31 cellular contexts compared by ENCODE assay signal in genomic region chr4:14333616-14334015, GRCh38.
"Had no signal": no experiment of that assay in that cellular context is flagged by ENCODE, and none has a peak within 500 bp of the region (broad histone marks: within the 10 kb centered on the region; RNA-seq: fewer than 3 reads in every experiment).

No MANE protein-coding gene starts in this region.

- H3K36me3 Mint-ChIP-seq: activated CD4-positive, alpha-beta memory T cell treated with anti-CD3 and anti-CD28 coated beads for 36 hours; activated naive CD8-positive, alpha-beta T cell; T-cell had no signal

- H3K4me3 ChIP-seq: MG63, Peyer's patch, SK-N-MC had no signal

- ATAC-seq: activated T-helper 17 cell treated with anti-CD3 and anti-CD28 coated beads, Interleukin-2, amount 50 U/mL, for 72 hours; T-cell had no signal

- H3K36me3 ChIP-seq: brain microvascular endothelial cell, MG63, Peyer's patch had no signal

- H3K27me3 ChIP-seq: brain microvascular endothelial cell, MG63, Peyer's patch had no signal

- H3K4me1 ChIP-seq: Peyer's patch had no signal

- H3K27me3 Mint-ChIP-seq: activated CD4-positive, alpha-beta memory T cell treated with anti-CD3 and anti-CD28 coated beads for 36 hours; activated CD4-positive, alpha-beta T cell treated with anti-CD3 and anti-CD28 coated beads, Interleukin-2, amount 10 ng/mL, durations not matched to agents 7 days and 5 days; activated T-helper 17 cell treated with anti-CD3 and anti-CD28 coated beads, Interleukin-2, amount 50 U/mL, for 72 hours; T-cell had no signal

- H3K4me3 Mint-ChIP-seq: activated CD4-positive, alpha-beta memory T cell treated with anti-CD3 and anti-CD28 coated beads for 36 hours; activated CD4-positive, alpha-beta T cell treated with anti-CD3 and anti-CD28 coated beads, Interleukin-2, amount 10 ng/mL, durations not matched to agents 7 days and 5 days; activated naive CD4-positive, alpha-beta T cell treated with anti-CD3 and anti-CD28 coated beads for 36 hours; activated naive CD8-positive, alpha-beta T cell; activated T-helper 17 cell treated with anti-CD3 and anti-CD28 coated beads, Interleukin-2, amount 50 U/mL, for 72 hours; T-cell had no signal

- H3K9me3 ChIP-seq: MG63, Peyer's patch had no signal

- DNase-seq: activated CD4-positive, alpha-beta memory T cell treated with anti-CD3 and anti-CD28 coated beads for 36 hours; activated CD4-positive, alpha-beta T cell treated with anti-CD3 and anti-CD28 coated beads, Interleukin-2, amount 10 ng/mL, durations not matched to agents 7 days and 5 days; activated CD4-positive, CD25-positive, alpha-beta regulatory T cell; activated gamma-delta T cell; activated naive CD4-positive, alpha-beta T cell treated with anti-CD3 and anti-CD28 coated beads for 36 hours; activated T-cell treated with anti-CD3 and anti-CD28 coated beads for 4 hours; activated T-cell treated with anti-CD3 and anti-CD28 coated beads, Interleukin-2, amount 50 U/mL, for 48 hours; caudate nucleus; KG1; MG63; MV-4-11; NCI-H1092 treated with DMSO at 0.1 percent for 48 hours; NCI-H1417 treated with DMSO at 0.1 percent for 48 hours; NCI-H1694; NCI-H2029; NCI-H2107; NCI-H2171 treated with DMSO at 0.1 percent for 48 hours; NCI-H345; NCI-H510A; NCI-H69; NK-92 treated with Interleukin-12 subunit alpha and Interleukin-12 subunit beta, amount 100 ng/mL, for 24 hours; OCI-M1; Peyer's patch; SIG-M5; T-cell; T-helper 2 cell; T1000 had no signal

- H3K27ac Mint-ChIP-seq: activated CD4-positive, alpha-beta memory T cell treated with anti-CD3 and anti-CD28 coated beads for 36 hours; activated CD4-positive, alpha-beta T cell treated with anti-CD3 and anti-CD28 coated beads, Interleukin-2, amount 10 ng/mL, durations not matched to agents 7 days and 5 days; activated naive CD4-positive, alpha-beta T cell treated with anti-CD3 and anti-CD28 coated beads for 36 hours; activated naive CD8-positive, alpha-beta T cell; activated T-helper 17 cell treated with anti-CD3 and anti-CD28 coated beads, Interleukin-2, amount 50 U/mL, for 72 hours; T-cell had no signal

- H3K27ac ChIP-seq: brain microvascular endothelial cell, Peyer's patch, SK-N-MC had no signal

- H3K4me1 Mint-ChIP-seq: activated CD4-positive, alpha-beta T cell treated with anti-CD3 and anti-CD28 coated beads, Interleukin-2, amount 10 ng/mL, durations not matched to agents 7 days and 5 days; activated T-helper 17 cell treated with anti-CD3 and anti-CD28 coated beads, Interleukin-2, amount 50 U/mL, for 72 hours; T-cell had no signal
